ENCODE assay signal across 31 cellular contexts in genomic region chr7:46494441-46494840, GRCh38.
"Had no signal": no experiment of that assay in that cellular context is flagged by ENCODE, and none has a peak within 500 bp of the region (broad histone marks: within the 10 kb centered on the region; RNA-seq: fewer than 3 reads in every experiment).

No MANE protein-coding gene starts in this region.

- H3K4me3 Mint-ChIP-seq: activated B cell treated with CpG ODN at 0.5 μM for 24 hours; activated CD4-positive, alpha-beta memory T cell treated with anti-CD3 and anti-CD28 coated beads for 36 hours; activated naive CD4-positive, alpha-beta T cell treated with anti-CD3 and anti-CD28 coated beads, Interleukin-2, amount 10 ng/mL, durations not matched to agents 7 days and 5 days; activated naive CD8-positive, alpha-beta T cell treated with anti-CD3 and anti-CD28 coated beads for 36 hours; central memory CD8-positive, alpha-beta T cell; T-cell had no signal

- H3K4me1 ChIP-seq: ascending aorta, SJSA1 had no signal

- H3K9me3 ChIP-seq: ascending aorta, SJSA1 had no signal

- H3K4me1 Mint-ChIP-seq: activated B cell treated with CpG ODN at 0.5 μM for 24 hours; activated naive CD4-positive, alpha-beta T cell treated with anti-CD3 and anti-CD28 coated beads, Interleukin-2, amount 10 ng/mL, durations not matched to agents 7 days and 5 days; activated naive CD8-positive, alpha-beta T cell treated with anti-CD3 and anti-CD28 coated beads for 36 hours; central memory CD8-positive, alpha-beta T cell; T-cell had no signal

- H3K27me3 ChIP-seq: ascending aorta, cardiac muscle cell, SJSA1 had no signal

- H3K36me3 ChIP-seq: ascending aorta, cardiac muscle cell, SJSA1 had no signal

- H3K27me3 Mint-ChIP-seq: activated B cell treated with CpG ODN at 0.5 μM for 24 hours; activated naive CD4-positive, alpha-beta T cell treated with anti-CD3 and anti-CD28 coated beads, Interleukin-2, amount 10 ng/mL, durations not matched to agents 7 days and 5 days; activated naive CD8-positive, alpha-beta T cell treated with anti-CD3 and anti-CD28 coated beads for 36 hours; central memory CD8-positive, alpha-beta T cell; T-cell had no signal

- DNase-seq: activated B cell treated with CpG ODN at 0.5 μM for 24 hours; activated CD4-positive, alpha-beta memory T cell treated with anti-CD3 and anti-CD28 coated beads for 36 hours; activated CD4-positive, alpha-beta T cell treated with anti-CD3 and anti-CD28 coated beads for 4 hours; activated CD4-positive, alpha-beta T cell treated with anti-CD3 and anti-CD28 coated beads, Interleukin-2, amount 50 U/mL, for 1 hour; activated CD4-positive, CD25-positive, alpha-beta regulatory T cell treated with anti-CD3 and anti-CD28 coated beads, Interleukin-2, amount 50 U/mL, for 72 hours; activated CD8-positive, alpha-beta memory T cell treated with anti-CD3 and anti-CD28 coated beads, Interleukin-2, amount 50 U/mL, for 4 hours; activated effector memory CD4-positive, alpha-beta T cell treated with Interleukin-2 at 50 U/mL for 16 hours; activated naive CD4-positive, alpha-beta T cell treated with anti-CD3 and anti-CD28 coated beads, Interleukin-2, amount 10 ng/mL, durations not matched to agents 7 days and 5 days; activated naive CD8-positive, alpha-beta T cell treated with anti-CD3 and anti-CD28 coated beads for 36 hours; activated T-cell treated with anti-CD3 and anti-CD28 coated beads, Interleukin-2, amount 50 U/mL, for 48 hours; amygdala; Kasumi-1; MM.1S; MV-4-11; NCI-H1092; NCI-H1436 treated with DMSO at 0.1 percent for 48 hours; NCI-H1694 treated with DMSO at 0.1 percent for 48 hours; NCI-H2029; NCI-H345; NCI-H524 treated with DMSO at 0.1 percent for 48 hours; SHP77; SK-N-SH; T-cell; T-helper 2 cell; T-helper 9 cell had no signal

- H3K27ac ChIP-seq: ascending aorta, cardiac muscle cell, SJSA1, VCaP had no signal

- H3K9ac ChIP-seq: SK-N-SH had no signal

- H3K27ac Mint-ChIP-seq: activated B cell treated with CpG ODN at 0.5 μM for 24 hours; activated CD4-positive, alpha-beta memory T cell treated with anti-CD3 and anti-CD28 coated beads for 36 hours; activated naive CD4-positive, alpha-beta T cell treated with anti-CD3 and anti-CD28 coated beads, Interleukin-2, amount 10 ng/mL, durations not matched to agents 7 days and 5 days; activated naive CD8-positive, alpha-beta T cell treated with anti-CD3 and anti-CD28 coated beads for 36 hours; T-cell had no signal

- H3K36me3 Mint-ChIP-seq: activated CD4-positive, alpha-beta memory T cell treated with anti-CD3 and anti-CD28 coated beads for 36 hours; activated naive CD4-positive, alpha-beta T cell treated with anti-CD3 and anti-CD28 coated beads, Interleukin-2, amount 10 ng/mL, durations not matched to agents 7 days and 5 days; activated naive CD8-positive, alpha-beta T cell treated with anti-CD3 and anti-CD28 coated beads for 36 hours; T-cell had no signal

- ATAC-seq: Panc1, T-cell had no signal

- H3K9me2 ChIP-seq: SK-N-SH had no signal

- H3K4me2 ChIP-seq: SK-N-SH had no signal

- H3K4me3 ChIP-seq: ascending aorta, cardiac muscle cell, SJSA1 had no signal
